Comparison of ENCODE assay signal across 13 cellular contexts in the genomic region with DNA sequence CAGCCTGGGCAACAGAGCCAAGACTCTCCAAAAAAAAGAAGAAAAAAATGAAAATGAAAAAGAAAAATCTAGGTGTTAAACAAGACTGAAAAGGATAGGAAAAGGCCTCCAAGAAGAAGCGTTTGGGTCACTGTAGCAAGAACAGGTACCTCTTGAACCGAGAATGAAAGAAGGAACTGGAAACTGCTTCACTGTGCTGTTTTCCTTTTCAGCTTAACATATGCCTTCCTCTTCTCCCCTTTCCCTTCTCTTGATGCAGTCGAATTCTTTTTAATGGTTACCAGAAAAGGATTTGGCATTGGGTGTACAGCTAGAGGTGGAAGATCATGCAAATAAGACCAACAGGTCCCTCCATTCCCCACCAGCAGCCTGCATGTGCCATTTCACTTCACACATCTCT. TPM values are rescaled to one million over a fixed set of nuclear protein-coding genes. Genes with fewer than 3 reads are reported as not detected.
DNase-seq lines count a peak whose midpoint lies in the region; ATAC-seq, FAIRE-seq and TF ChIP-seq lines count a peak whose summit lies in the region.
"Had no signal": no experiment of that assay in that cellular context is flagged by ENCODE, and none has a peak within 500 bp of the region (broad histone marks: within the 10 kb centered on the region; RNA-seq: fewer than 3 reads in every experiment).

No MANE protein-coding gene starts in this region.

- peak; percentile 17 for DNase-seq in GM19239 (ENCODE audit: insufficient read length, low spot score)
- DNase-seq in neural crest cell (ENCODE audit: low read depth, low spot score) = no peak
- no peak for DNase-seq in A673 (ENCODE audit: low spot score)
- no peak for DNase-seq in NCI-H2196 (lab: John Stamatoyannopoulos, UW; ENCODE audit: unreplicated experiment)
- DNase-seq in HPDE6-E6E7 (ENCODE audit: extremely low spot score) = no peak
- no peak for DNase-seq in activated naive CD4-positive, alpha-beta T cell treated with anti-CD3 and anti-CD28 coated beads, Interleukin-2, amount 10 ng/mL, durations not matched to agents 7 days and 5 days
- DNase-seq: DMS153, heart left ventricle, mammary epithelial cell, WERI-Rb-1 had no signal

- POLR2A ChIA-PET in A673 (lab: Charles Lee; ENCODE audit: low non-redundant PET) = no interaction called here

- peak; percentile 48 for ATAC-seq in HG02610 (IDR thresholded peaks at IDR 0.05; ENCODE audit: unreplicated experiment)
- peak; percentile 30 for ATAC-seq in HG03442 (IDR thresholded peaks at IDR 0.05; ENCODE audit: unreplicated experiment)

- no peaks in the 10 kb centered on the region for H3K36me3 ChIP-seq in A673 (ENCODE audit: insufficient read depth, low read length, poor library complexity, severe bottlenecking)
- H3K36me3 ChIP-seq: heart left ventricle, WERI-Rb-1 had no signal

- no peaks in the 10 kb centered on the region for H3K9me3 ChIP-seq in A673 (ENCODE audit: low read depth, low read length, poor library complexity, severe bottlenecking)
- H3K9me3 ChIP-seq: heart left ventricle had no signal

- H3K27ac ChIP-seq in A673 (ENCODE audit: low read depth, low read length, poor library complexity, severe bottlenecking) = no peak overlapping the region
- H3K27ac ChIP-seq: WERI-Rb-1 had no signal

- H3K4me1 Mint-ChIP-seq in neural crest cell = peaks cover 31% of the 10 kb centered on the region
- H3K4me1 Mint-ChIP-seq in activated naive CD4-positive, alpha-beta T cell treated with anti-CD3 and anti-CD28 coated beads, Interleukin-2, amount 10 ng/mL, durations not matched to agents 7 days and 5 days = peaks cover 16% of the 10 kb centered on the region

- H3K4me3 Mint-ChIP-seq in neural crest cell = no peak overlapping the region
- no peak overlapping the region for H3K4me3 Mint-ChIP-seq in activated naive CD4-positive, alpha-beta T cell treated with anti-CD3 and anti-CD28 coated beads, Interleukin-2, amount 10 ng/mL, durations not matched to agents 7 days and 5 days

- H3K4me3 ChIP-seq in A673 (ENCODE audit: low read depth, low read length, poor library complexity, severe bottlenecking) = no peak overlapping the region
- H3K4me3 ChIP-seq: heart left ventricle had no signal

- TF ChIP-seq CTCF in neural crest cell (conservative IDR thresholded peaks at IDR 0.05) (no peak), A673 (conservative IDR thresholded peaks at IDR 0.05; ENCODE audit: low read depth, low read length) (no peak)

- no TSS peak for BruUV-seq in A673 (replicated peaks; lab: Mats Ljungman, UMichigan)

- CTCF ChIA-PET in A673 (lab: Charles Lee) = no interaction called here
- CTCF ChIA-PET in activated naive CD4-positive, alpha-beta T cell treated with anti-CD3 and anti-CD28 coated beads, Interleukin-2, amount 10 ng/mL, durations not matched to agents 7 days and 5 days (lab: Charles Lee) = no interaction called here

- no peaks in the 10 kb centered on the region for H3K4me1 ChIP-seq in A673 (ENCODE audit: insufficient read depth, low read length, poor library complexity, severe bottlenecking)

- FAIRE-seq in GM19239 (lab: Jason Lieb, UNC) = peak; percentile 60

- peaks cover 18% of the 10 kb centered on the region for H3K36me3 Mint-ChIP-seq in neural crest cell (ENCODE audit: low read depth)
- peaks cover 12% of the 10 kb centered on the region for H3K36me3 Mint-ChIP-seq in activated naive CD4-positive, alpha-beta T cell treated with anti-CD3 and anti-CD28 coated beads, Interleukin-2, amount 10 ng/mL, durations not matched to agents 7 days and 5 days

- H3K27me3 Mint-ChIP-seq in neural crest cell (ENCODE audit: low read depth) = no peaks in the 10 kb centered on the region
- no peaks in the 10 kb centered on the region for H3K27me3 Mint-ChIP-seq in activated naive CD4-positive, alpha-beta T cell treated with anti-CD3 and anti-CD28 coated beads, Interleukin-2, amount 10 ng/mL, durations not matched to agents 7 days and 5 days

- no peaks in the 10 kb centered on the region for H3K27me3 ChIP-seq in A673 (replicated peaks; ENCODE audit: insufficient read depth, low read depth, low read length, poor library complexity)
- H3K27me3 ChIP-seq: heart left ventricle had no signal

- peak overlapping the region; percentile 19 for H3K27ac Mint-ChIP-seq in neural crest cell (ENCODE audit: unreplicated experiment)
- no peak overlapping the region for H3K27ac Mint-ChIP-seq in activated naive CD4-positive, alpha-beta T cell treated with anti-CD3 and anti-CD28 coated beads, Interleukin-2, amount 10 ng/mL, durations not matched to agents 7 days and 5 days

- H3K9me3 Mint-ChIP-seq in neural crest cell = no peaks in the 10 kb centered on the region
- H3K9me3 Mint-ChIP-seq in activated naive CD4-positive, alpha-beta T cell treated with anti-CD3 and anti-CD28 coated beads, Interleukin-2, amount 10 ng/mL, durations not matched to agents 7 days and 5 days = no peaks in the 10 kb centered on the region

- intact Hi-C loops in A673 (cut with micrococcal nuclease; ENCODE audit: unreplicated experiment) = no loop called here

RNA-seq across cellular contexts. Expression of gene LRRC4, which starts 28.1 kb away (rescaled TPM):
- 67.5 and 67.6 TPM in 2 replicates for total RNA-seq in neural crest cell
- total RNA-seq in A673 (2021) = 10.6 and 16.1 TPM in 2 replicates
- total RNA-seq: RPMI7951 had no signal
